In genomic region chr3:31896026-31896425, GRCh38 we compare ENCODE assay signal across 21 cellular contexts.
"Had no signal": no experiment of that assay in that cellular context is flagged by ENCODE, and none has a peak within 500 bp of the region (broad histone marks: within the 10 kb centered on the region; RNA-seq: fewer than 3 reads in every experiment).

No MANE protein-coding gene starts in this region.

- H3K4me3 Mint-ChIP-seq: endodermal cell, mesothelial cell of epicardium, natural killer cell, neural crest cell, type B pancreatic cell had no signal

- H3K27ac ChIP-seq: colonic mucosa, heart right ventricle, sigmoid colon, skin epidermis, suprapubic skin, thyroid gland had no signal

- ATAC-seq: heart right ventricle; left lobe of liver; natural killer cell; stimulated activated naive CD8-positive, alpha-beta T cell treated with anti-CD3 and anti-CD28 coated beads, Interleukin-15, Interleukin-2, amounts not matched to agents 100 U/mL and 50 U/mL, for 24 hours had no signal

- H3K27ac Mint-ChIP-seq: endodermal cell, mesothelial cell of epicardium, natural killer cell, type B pancreatic cell had no signal

- H3K4me1 ChIP-seq: colonic mucosa, thyroid gland had no signal

- H3K9me3 Mint-ChIP-seq: endodermal cell, mesothelial cell of epicardium, natural killer cell, neural crest cell had no signal

- H3K9me3 ChIP-seq: colonic mucosa, heart right ventricle, sigmoid colon, suprapubic skin, thyroid gland had no signal

- DNase-seq: colonic mucosa; dermis blood vessel endothelial cell; endodermal cell; heart right ventricle; hypothalamus; natural killer cell; posterior cingulate gyrus; sigmoid colon; stimulated activated CD4-positive, alpha-beta T cell treated with anti-CD3 and anti-CD28 coated beads, Interleukin-12 subunit alpha, Interleukin-12 subunit beta, amount 100 ng/mL, for 4 hours; stimulated activated naive CD8-positive, alpha-beta T cell treated with anti-CD3 and anti-CD28 coated beads, Interleukin-15, Interleukin-2, amounts not matched to agents 100 U/mL and 50 U/mL, for 24 hours; thyroid gland had no signal

- H3K4me3 ChIP-seq: colonic mucosa, heart right ventricle, sigmoid colon, skin epidermis, suprapubic skin, thyroid gland had no signal

- FAIRE-seq: endothelial cell of umbilical vein, frontal cortex, islet of Langerhans, urothelium cell line had no signal

- H3K36me3 ChIP-seq: colonic mucosa, heart right ventricle, sigmoid colon, suprapubic skin, thyroid gland had no signal

- H3K27me3 ChIP-seq: colonic mucosa, heart right ventricle, sigmoid colon, suprapubic skin, thyroid gland had no signal

- H3K36me3 Mint-ChIP-seq: mesothelial cell of epicardium, natural killer cell had no signal

- H3K4me1 Mint-ChIP-seq: natural killer cell had no signal
